ENCODE assay signal across 1 cellular context in genomic region chr11:64219354-64219684, GRCh38.
TF ChIP-seq lines count a peak whose summit lies in the region.

No MANE protein-coding gene starts in this region.

TF ChIP-seq in GM12878, 131 proteins besides CTCF, POLR2A, EP300 and RAD21:
- TF ChIP-seq IRF5 (IDR thresholded peaks at IDR 0.05; ENCODE audit: borderline replicate concordance) (no peak), BHLHE40 (IDR thresholded peaks at IDR 0.05; ENCODE audit: borderline replicate concordance in 1 of 2, low read depth in 2 of 2, low read length in 1 of 2) (no peak), PML (IDR thresholded peaks at IDR 0.05; ENCODE audit: low read length) (no peak), ZNF24 (IDR thresholded peaks at IDR 0.05) (no peak), SUPT20H (IDR thresholded peaks at IDR 0.05; ENCODE audit: borderline replicate concordance, control insufficient read depth, low read depth, low read length) (no peak), NR2F1 (conservative IDR thresholded peaks at IDR 0.05) (no peak)
